Comparison of ENCODE assay signal across 24 cellular contexts in the genomic region with DNA sequence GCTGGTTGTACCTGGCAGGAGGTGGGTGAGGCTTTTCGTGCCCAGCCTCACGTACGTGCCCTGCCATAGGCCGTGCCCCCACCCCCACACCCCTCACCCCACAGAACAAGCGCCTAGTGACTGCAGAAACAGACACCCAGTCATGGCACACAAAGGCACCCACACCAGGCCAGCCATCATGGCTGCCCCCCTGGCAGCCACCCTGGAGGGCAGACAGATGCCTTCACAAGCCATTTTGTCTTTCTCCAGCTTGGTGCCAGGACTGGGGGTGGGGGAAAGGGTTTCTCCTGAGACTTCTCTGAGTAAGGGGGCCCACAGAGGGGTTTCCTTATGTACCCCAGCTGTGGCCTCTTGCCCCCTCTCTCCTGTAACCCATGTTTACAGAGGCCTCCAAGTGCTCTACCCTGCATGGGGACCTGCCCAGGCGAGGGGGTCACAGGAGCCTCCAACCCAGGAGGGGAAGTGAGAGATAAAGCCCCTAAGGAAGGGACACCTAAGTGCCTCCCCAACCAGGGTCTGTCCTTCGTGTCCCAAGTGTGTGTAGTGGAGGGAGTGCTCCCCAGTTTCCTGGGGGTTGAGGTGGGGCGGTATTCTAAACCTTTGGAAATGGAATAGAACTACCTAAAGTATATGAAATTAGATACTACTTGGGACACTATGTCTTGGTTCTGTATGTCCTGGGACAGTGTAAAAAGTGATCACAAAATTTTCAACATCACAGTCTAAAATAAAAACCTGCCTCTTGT. TPM values are rescaled to one million over a fixed set of nuclear protein-coding genes. Genes with fewer than 3 reads are reported as not detected.
DNase-seq lines count a peak whose midpoint lies in the region; ATAC-seq and TF ChIP-seq lines count a peak whose summit lies in the region.
"Had no signal": no experiment of that assay in that cellular context is flagged by ENCODE, and none has a peak within 500 bp of the region (broad histone marks: within the 10 kb centered on the region; RNA-seq: fewer than 3 reads in every experiment).

No MANE protein-coding gene starts in this region.

- H3K36me3 ChIP-seq in cardiac muscle cell (no peaks in the 10 kb centered on the region), OCI-LY7 (ENCODE audit: insufficient read depth, low read length) (no peaks in the 10 kb centered on the region), smooth muscle cell (ENCODE audit: low read depth) (no peaks in the 10 kb centered on the region)
- H3K36me3 ChIP-seq: ovary had no signal

- H3K9ac ChIP-seq in smooth muscle cell (ENCODE audit: low read depth): no peak overlapping the region

- H3K4me3 ChIP-seq in cardiac muscle cell: no peak overlapping the region
- peak overlapping the region; percentile 41 for H3K4me3 ChIP-seq in OCI-LY7 (ENCODE audit: low read depth, low read length, poor library complexity, severe bottlenecking)
- H3K4me3 ChIP-seq in smooth muscle cell: no peak overlapping the region
- H3K4me3 ChIP-seq: body of pancreas, ovary had no signal

- no peak for TF ChIP-seq CTCF in cardiac muscle cell (IDR thresholded peaks at IDR 0.05; ENCODE audit: low read depth, low read length)
- no peak for TF ChIP-seq CTCF in OCI-LY7 (conservative IDR thresholded peaks at IDR 0.05; ENCODE audit: low read length)
- TF ChIP-seq CTCF in smooth muscle cell (IDR thresholded peaks at IDR 0.05; ENCODE audit: borderline replicate concordance, insufficient read depth, poor library complexity, severe bottlenecking): no peak

- H3K4me1 ChIP-seq in cardiac muscle cell (ENCODE audit: low read depth) (peaks cover 47% of the 10 kb centered on the region), OCI-LY7 (ENCODE audit: insufficient read depth, low read length, poor library complexity, severe bottlenecking) (peaks cover 55% of the 10 kb centered on the region), smooth muscle cell (ENCODE audit: low read depth) (peaks cover 43% of the 10 kb centered on the region)

- no peaks in the 10 kb centered on the region for H3K27me3 ChIP-seq in cardiac muscle cell
- H3K27me3 ChIP-seq in smooth muscle cell (ENCODE audit: low read depth): no peaks in the 10 kb centered on the region
- H3K27me3 ChIP-seq: body of pancreas, ovary had no signal

- CTCF ChIA-PET in OCI-LY7 (lab: Charles Lee; ENCODE audit: unreplicated experiment): no interaction called here

- H3F3A ChIP-seq in smooth muscle cell (ENCODE audit: low read depth): peaks cover 22% of the 10 kb centered on the region

- H3K27ac ChIP-seq in cardiac muscle cell (peak overlapping the region; percentile 78), OCI-LY7 (ENCODE audit: low read depth, low read length, poor library complexity, severe bottlenecking) (no peak overlapping the region), epithelial cell of prostate (peak overlapping the region; percentile 7), smooth muscle cell (ENCODE audit: low read depth) (no peak overlapping the region)
- H3K27ac ChIP-seq: body of pancreas, coronary artery, ovary had no signal

- peak overlapping the region; percentile 56; the same call in 1 of the 2 replicates for H3K4me2 ChIP-seq in OCI-LY7 (ENCODE audit: low read length)
- peak overlapping the region; percentile 73 for H3K4me2 ChIP-seq in smooth muscle cell

- H3K9me2 ChIP-seq in OCI-LY7 (ENCODE audit: insufficient read depth, low read length): no peaks in the 10 kb centered on the region

- WGBS in smooth muscle cell (ENCODE audit: low lambda C conversion rate): 90% methylated on average over 8 of the region's 8 CpGs

- H2AFZ ChIP-seq in OCI-LY7 (ENCODE audit: low read length): no peak overlapping the region
- no peak overlapping the region for H2AFZ ChIP-seq in smooth muscle cell (ENCODE audit: low read depth)

- BruUV-seq in OCI-LY7 (replicated peaks; lab: Mats Ljungman, UMichigan): no TSS peak

- H3K79me2 ChIP-seq in OCI-LY7 (ENCODE audit: insufficient read depth, low read depth, low read length): no peaks in the 10 kb centered on the region
- no peaks in the 10 kb centered on the region for H3K79me2 ChIP-seq in smooth muscle cell (ENCODE audit: low read depth)

- intact Hi-C loops in Right ventricle myocardium superior (cut with DNase I) (loop anchor here (5.0 to 10.0 kb wide), 5 partner anchors 70 to 410 kb away; no protein-coding TSS in a partner anchor), OCI-LY7 (cut with micrococcal nuclease; ENCODE audit: unreplicated experiment) (loop anchor here (10.0 kb wide), 2 partner anchors 443 to 563 kb away; partner anchors contain the start of genes LRRC73, MAD2L1BP, POLR1C and YIPF3)

- DNase-seq in cardiac muscle cell (ENCODE audit: low read depth in 1 of 2, low spot score in 1 of 2) (no peak), Right ventricle myocardium superior (no peak), OCI-LY7 (ENCODE audit: low spot score) (no peak), epithelial cell of prostate (ENCODE audit: low read depth, low spot score) (no peak), smooth muscle cell (lab: John Stamatoyannopoulos, UW; ENCODE audit: unreplicated experiment) (no peak), AG08395 (ENCODE audit: low spot score) (no peak)
- DNase-seq: activated B cell treated with CpG ODN at 0.5 μM for 24 hours; activated CD4-positive, alpha-beta memory T cell treated with anti-CD3 and anti-CD28 coated beads for 36 hours; activated gamma-delta T cell; activated naive CD8-positive, alpha-beta T cell treated with anti-CD3 and anti-CD28 coated beads, Interleukin-2, amount 50 U/mL, for 24 hours; activated T-cell treated with anti-CD3 and anti-CD28 coated beads for 4 hours; EL; Kasumi-1; NCI-H1092; NCI-H2029 treated with DMSO at 0.1 percent for 48 hours; NCI-H446; NK-92 treated with Interleukin-12 subunit alpha and Interleukin-12 subunit beta, amount 100 ng/mL, for 24 hours; substantia nigra had no signal

- ATAC-seq in Right ventricle myocardium superior (ENCODE audit: poor library complexity) (no peak), GM18907 (IDR thresholded peaks at IDR 0.05; ENCODE audit: unreplicated experiment) (no peak), HG02870 (IDR thresholded peaks at IDR 0.05; ENCODE audit: unreplicated experiment) (no peak)
- ATAC-seq: activated naive CD8-positive, alpha-beta T cell treated with anti-CD3 and anti-CD28 coated beads, Interleukin-2, amount 50 U/mL, for 24 hours; body of pancreas; SK-N-SH treated with all-trans-retinoic acid at 6 μM for 48 hours had no signal

- H3K9me3 ChIP-seq in cardiac muscle cell (ENCODE audit: low read depth): no peaks in the 10 kb centered on the region
- H3K9me3 ChIP-seq in OCI-LY7 (ENCODE audit: low read length): no peaks in the 10 kb centered on the region
- no peaks in the 10 kb centered on the region for H3K9me3 ChIP-seq in smooth muscle cell (replicated peaks; ENCODE audit: low read depth)
- H3K9me3 ChIP-seq: body of pancreas, ovary had no signal

- POLR2A ChIA-PET in OCI-LY7 (lab: Charles Lee): no interaction called here

- no peaks in the 10 kb centered on the region for H4K20me1 ChIP-seq in OCI-LY7 (ENCODE audit: insufficient read depth, low read length)
- no peaks in the 10 kb centered on the region for H4K20me1 ChIP-seq in smooth muscle cell (ENCODE audit: low read depth)

RNA-seq across cellular contexts. Expression of gene MRPL14, which starts 49.9 kb away (rescaled TPM):
- total RNA-seq in cardiac muscle cell (66.4 and 78.8 TPM in 2 replicates), Right ventricle myocardium superior (41.0 TPM), OCI-LY7 (2022) (42.8 and 51.3 TPM in 2 replicates), smooth muscle cell (29.2 and 53.4 TPM in 2 replicates)
- polyA plus RNA-seq in cardiac muscle cell (130 and 165 TPM in 2 replicates), smooth muscle cell (97.9 and 99.5 TPM in 2 replicates)
- total RNA-seq in OCI-LY7 (2014; rRNA removed; shearing (Covaris generic)): 87.2 and 97.8 TPM in 2 replicates

RNA-seq across cellular contexts. Expression of gene TMEM63B, which starts 50.0 kb away (rescaled TPM):
- 52.4 and 57.3 TPM in 2 replicates for total RNA-seq in cardiac muscle cell
- 51.7 and 54.2 TPM in 2 replicates for polyA plus RNA-seq in cardiac muscle cell
- total RNA-seq in Right ventricle myocardium superior: 46.3 TPM
- 3.7 and 5.4 TPM in 2 replicates for total RNA-seq in OCI-LY7 (2014; rRNA removed; shearing (Covaris generic))
- total RNA-seq in OCI-LY7 (2022): 10.0 and 10.2 TPM in 2 replicates
- total RNA-seq in smooth muscle cell: 16.0 and 21.2 TPM in 2 replicates
- 10.8 and 15.8 TPM in 2 replicates for polyA plus RNA-seq in smooth muscle cell

Comparison
In these comparisons a context has a peak if more than half of its experiments do, and no peak if none do; other contexts are left out.
1. H3K27ac ChIP-seq: peak in cardiac muscle cell (single experiment) and epithelial cell of prostate (single experiment); none in OCI-LY7 (single experiment) and smooth muscle cell (single experiment).